10 cellular contexts compared by ENCODE assay signal in genomic region chr9:113343732-113344231, GRCh38. TPM values are rescaled to one million over a fixed set of nuclear protein-coding genes. Genes with fewer than 3 reads are reported as not detected.
DNase-seq lines count a peak whose midpoint lies in the region; ATAC-seq and TF ChIP-seq lines count a peak whose summit lies in the region.
"Had no signal": no experiment of that assay in that cellular context is flagged by ENCODE, and none has a peak within 500 bp of the region (broad histone marks: within the 10 kb centered on the region; RNA-seq: fewer than 3 reads in every experiment).

No MANE protein-coding gene starts in this region.

- H3K27me3 Mint-ChIP-seq in activated CD8-positive, alpha-beta T cell treated with anti-CD3 and anti-CD28 coated beads for 36 hours = no peaks in the 10 kb centered on the region
- H3K27me3 Mint-ChIP-seq in activated CD8-positive, alpha-beta T cell treated with anti-CD3 and anti-CD28 coated beads, Interleukin-2, amount 10 ng/mL, durations not matched to agents 7 days and 5 days (ENCODE audit: low read depth) = no peaks in the 10 kb centered on the region
- H3K27me3 Mint-ChIP-seq in osteocyte (ENCODE audit: unreplicated experiment) = peaks cover 15% of the 10 kb centered on the region

- no peak overlapping the region for H3K27ac Mint-ChIP-seq in activated CD8-positive, alpha-beta T cell treated with anti-CD3 and anti-CD28 coated beads for 36 hours
- H3K27ac Mint-ChIP-seq in activated CD8-positive, alpha-beta T cell treated with anti-CD3 and anti-CD28 coated beads, Interleukin-2, amount 10 ng/mL, durations not matched to agents 7 days and 5 days = no peak overlapping the region
- peak overlapping the region; percentile 87 for H3K27ac Mint-ChIP-seq in osteocyte (ENCODE audit: unreplicated experiment)
- H3K27ac Mint-ChIP-seq: CD4-positive, CD25-positive, alpha-beta regulatory T cell had no signal

- H3K36me3 Mint-ChIP-seq in activated CD8-positive, alpha-beta T cell treated with anti-CD3 and anti-CD28 coated beads for 36 hours (ENCODE audit: low read depth) = no peaks in the 10 kb centered on the region
- no peaks in the 10 kb centered on the region for H3K36me3 Mint-ChIP-seq in activated CD8-positive, alpha-beta T cell treated with anti-CD3 and anti-CD28 coated beads, Interleukin-2, amount 10 ng/mL, durations not matched to agents 7 days and 5 days (ENCODE audit: low read depth)
- no peaks in the 10 kb centered on the region for H3K36me3 Mint-ChIP-seq in osteocyte (ENCODE audit: unreplicated experiment)
- H3K36me3 Mint-ChIP-seq: CD4-positive, CD25-positive, alpha-beta regulatory T cell had no signal

- CTCF ChIA-PET in activated CD8-positive, alpha-beta T cell treated with anti-CD3 and anti-CD28 coated beads for 36 hours (lab: Charles Lee) = no interaction called here
- CTCF ChIA-PET in activated CD8-positive, alpha-beta T cell treated with anti-CD3 and anti-CD28 coated beads, Interleukin-2, amount 10 ng/mL, durations not matched to agents 7 days and 5 days (lab: Charles Lee) = interaction anchor here (1.5 kb wide), 1 partner anchor 70 kb away, joined by 3 read pairs; no protein-coding TSS in a partner anchor

- no peak for TF ChIP-seq CTCF in activated CD8-positive, alpha-beta T cell treated with anti-CD3 and anti-CD28 coated beads for 36 hours (IDR thresholded peaks at IDR 0.05)
- no peak for TF ChIP-seq CTCF in osteocyte (IDR thresholded peaks at IDR 0.05)
- no peak for TF ChIP-seq CTCF in GM20000 (IDR thresholded peaks at IDR 0.05; ENCODE audit: extremely low read depth, missing control alignments)

- peak; percentile 52 for DNase-seq in activated CD8-positive, alpha-beta T cell treated with anti-CD3 and anti-CD28 coated beads for 36 hours
- no peak for DNase-seq in activated CD8-positive, alpha-beta T cell treated with anti-CD3 and anti-CD28 coated beads, Interleukin-2, amount 10 ng/mL, durations not matched to agents 7 days and 5 days
- DNase-seq in RPMI8226 = peak; percentile 88
- DNase-seq in fibroblast of gingiva (ENCODE audit: low read depth) = peak; percentile 74
- no peak for DNase-seq in osteocyte (ENCODE audit: extremely low spot score, unreplicated experiment)
- no peak for DNase-seq in GM20000 (ENCODE audit: low spot score)

- H3K4me3 Mint-ChIP-seq in activated CD8-positive, alpha-beta T cell treated with anti-CD3 and anti-CD28 coated beads for 36 hours = no peak overlapping the region
- H3K4me3 Mint-ChIP-seq in activated CD8-positive, alpha-beta T cell treated with anti-CD3 and anti-CD28 coated beads, Interleukin-2, amount 10 ng/mL, durations not matched to agents 7 days and 5 days = no peak overlapping the region
- no peak overlapping the region for H3K4me3 Mint-ChIP-seq in osteocyte (ENCODE audit: unreplicated experiment)
- H3K4me3 Mint-ChIP-seq: CD4-positive, CD25-positive, alpha-beta regulatory T cell; neural crest cell had no signal

- no peak for ATAC-seq in activated CD8-positive, alpha-beta T cell treated with anti-CD3 and anti-CD28 coated beads for 36 hours
- ATAC-seq in activated CD8-positive, alpha-beta T cell treated with anti-CD3 and anti-CD28 coated beads, Interleukin-2, amount 10 ng/mL, durations not matched to agents 7 days and 5 days = no peak
- ATAC-seq in GM18520 (IDR thresholded peaks at IDR 0.05; ENCODE audit: unreplicated experiment) = no peak
- no peak for ATAC-seq in HG02938 (IDR thresholded peaks at IDR 0.05; ENCODE audit: unreplicated experiment)

- H3K9me3 Mint-ChIP-seq in activated CD8-positive, alpha-beta T cell treated with anti-CD3 and anti-CD28 coated beads for 36 hours = no peaks in the 10 kb centered on the region
- no peaks in the 10 kb centered on the region for H3K9me3 Mint-ChIP-seq in activated CD8-positive, alpha-beta T cell treated with anti-CD3 and anti-CD28 coated beads, Interleukin-2, amount 10 ng/mL, durations not matched to agents 7 days and 5 days (ENCODE audit: insufficient read depth)
- no peaks in the 10 kb centered on the region for H3K9me3 Mint-ChIP-seq in osteocyte (ENCODE audit: unreplicated experiment)
- H3K9me3 Mint-ChIP-seq: neural crest cell had no signal

- POLR2A ChIA-PET in activated CD8-positive, alpha-beta T cell treated with anti-CD3 and anti-CD28 coated beads for 36 hours (lab: Charles Lee) = no interaction called here
- POLR2A ChIA-PET in activated CD8-positive, alpha-beta T cell treated with anti-CD3 and anti-CD28 coated beads, Interleukin-2, amount 10 ng/mL, durations not matched to agents 7 days and 5 days (lab: Charles Lee) = no interaction called here

- intact Hi-C loops in activated CD8-positive, alpha-beta T cell treated with anti-CD3 and anti-CD28 coated beads for 36 hours (cut with micrococcal nuclease) = loop anchor here (10.0 kb wide), 1 partner anchor 69 kb away; the partner anchor contains the start of genes CDC26 and PRPF4

- peaks cover 36% of the 10 kb centered on the region for H3K4me1 Mint-ChIP-seq in activated CD8-positive, alpha-beta T cell treated with anti-CD3 and anti-CD28 coated beads for 36 hours (ENCODE audit: low read depth)
- peaks cover 34% of the 10 kb centered on the region for H3K4me1 Mint-ChIP-seq in activated CD8-positive, alpha-beta T cell treated with anti-CD3 and anti-CD28 coated beads, Interleukin-2, amount 10 ng/mL, durations not matched to agents 7 days and 5 days (ENCODE audit: low read depth)
- H3K4me1 Mint-ChIP-seq in osteocyte (ENCODE audit: unreplicated experiment) = peaks cover 21% of the 10 kb centered on the region

RNA-seq across cellular contexts. Expression of gene WDR31, which starts 3.7 kb away (rescaled TPM):
- 1 to 10 TPM; 1.3 to 1.4 TPM for total RNA-seq in activated CD8-positive, alpha-beta T cell treated with anti-CD3 and anti-CD28 coated beads for 36 hours
- total RNA-seq in activated CD8-positive, alpha-beta T cell treated with anti-CD3 and anti-CD28 coated beads, Interleukin-2, amount 10 ng/mL, durations not matched to agents 7 days and 5 days = under 1 TPM; 0.47 to 0.92 TPM
- total RNA-seq in osteocyte = 2.2 and 3.4 TPM in 2 replicates

RNA-seq across cellular contexts. Expression of gene BSPRY, which starts 5.6 kb away (rescaled TPM):
- total RNA-seq in activated CD8-positive, alpha-beta T cell treated with anti-CD3 and anti-CD28 coated beads for 36 hours = 1 to 10 TPM; 8.2 to 9.1 TPM
- 1 to 10 TPM; 4.0 to 4.4 TPM for total RNA-seq in activated CD8-positive, alpha-beta T cell treated with anti-CD3 and anti-CD28 coated beads, Interleukin-2, amount 10 ng/mL, durations not matched to agents 7 days and 5 days
- not detected in 2 replicates for total RNA-seq in osteocyte
- total RNA-seq: neural crest cell had no signal

RNA-seq across cellular contexts. Expression of gene HDHD3, which starts 33.0 kb away (rescaled TPM):
- total RNA-seq in activated CD8-positive, alpha-beta T cell treated with anti-CD3 and anti-CD28 coated beads for 36 hours = 10 to 100 TPM; 11.6 to 13.3 TPM
- total RNA-seq in activated CD8-positive, alpha-beta T cell treated with anti-CD3 and anti-CD28 coated beads, Interleukin-2, amount 10 ng/mL, durations not matched to agents 7 days and 5 days = 10 to 100 TPM; 14.0 to 15.3 TPM
- total RNA-seq in osteocyte = 12.2 and 12.7 TPM in 2 replicates

RNA-seq across cellular contexts. Expression of gene RNF183, which starts 40.6 kb away (rescaled TPM):
- total RNA-seq in activated CD8-positive, alpha-beta T cell treated with anti-CD3 and anti-CD28 coated beads for 36 hours = under 1 TPM in 1 of 2 experiments, not detected in 1; 0.27 TPM
- total RNA-seq in activated CD8-positive, alpha-beta T cell treated with anti-CD3 and anti-CD28 coated beads, Interleukin-2, amount 10 ng/mL, durations not matched to agents 7 days and 5 days = not detected
- total RNA-seq in osteocyte = not detected in 2 replicates
- total RNA-seq: CD4-positive, CD25-positive, alpha-beta regulatory T cell; neural crest cell had no signal

RNA-seq across cellular contexts. Expression of gene ALAD, which starts 57.3 kb away (rescaled TPM):
- total RNA-seq in activated CD8-positive, alpha-beta T cell treated with anti-CD3 and anti-CD28 coated beads for 36 hours = 10 to 100 TPM; 16.2 to 16.3 TPM
- 10 to 100 TPM; 26.0 to 30.7 TPM for total RNA-seq in activated CD8-positive, alpha-beta T cell treated with anti-CD3 and anti-CD28 coated beads, Interleukin-2, amount 10 ng/mL, durations not matched to agents 7 days and 5 days
- 26.2 and 27.4 TPM in 2 replicates for total RNA-seq in osteocyte

Comparison
In these comparisons a context has a peak if more than half of its experiments do, and no peak if none do; other contexts are left out.
1. DNase-seq: peak in activated CD8-positive, alpha-beta T cell treated with anti-CD3 and anti-CD28 coated beads for 36 hours (single experiment), RPMI8226 (single experiment) and fibroblast of gingiva (single experiment); none in activated CD8-positive, alpha-beta T cell treated with anti-CD3 and anti-CD28 coated beads, Interleukin-2, amount 10 ng/mL, durations not matched to agents 7 days and 5 days (single experiment), osteocyte (single experiment) and GM20000 (single experiment).